Comparison of ENCODE assay signal across 1 cellular context in the genomic region with DNA sequence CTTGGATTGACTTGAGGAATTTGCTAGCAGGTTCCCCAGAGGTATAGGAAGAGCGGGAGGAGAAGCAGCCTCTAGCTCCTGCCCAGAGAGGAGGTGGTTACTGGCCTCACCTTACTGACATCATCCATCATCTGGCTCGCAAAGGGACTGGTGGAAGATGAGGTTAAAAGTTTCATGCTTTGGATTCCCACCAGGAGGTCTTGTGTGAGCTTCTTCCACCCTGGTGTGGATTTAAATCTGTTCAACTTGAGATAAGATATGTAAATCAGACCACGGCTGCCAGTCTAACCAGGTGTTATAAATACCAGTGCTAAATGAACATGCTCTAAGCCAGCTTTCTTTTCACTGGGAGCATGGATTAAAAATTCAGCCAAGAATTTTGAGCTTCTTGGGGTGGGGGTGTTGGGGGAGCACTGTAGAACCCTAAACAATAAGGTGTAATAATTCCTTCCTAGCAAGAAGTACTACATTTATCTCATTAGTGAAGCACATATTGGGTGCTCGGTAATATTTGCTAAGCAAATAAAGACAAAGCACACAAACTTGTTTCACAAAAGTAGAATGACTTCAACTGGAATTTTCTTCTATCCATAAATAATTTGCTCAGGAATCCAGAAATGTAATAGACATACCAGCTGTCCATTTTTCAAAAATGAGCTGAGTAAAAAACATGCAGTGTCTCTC.
TF ChIP-seq lines count a peak whose summit lies in the region.

No MANE protein-coding gene starts in this region.

TF ChIP-seq in WTC11, 78 proteins besides CTCF, POLR2A, EP300 and RAD21 (continued from another document):
- TF ChIP-seq, protein P1, sequence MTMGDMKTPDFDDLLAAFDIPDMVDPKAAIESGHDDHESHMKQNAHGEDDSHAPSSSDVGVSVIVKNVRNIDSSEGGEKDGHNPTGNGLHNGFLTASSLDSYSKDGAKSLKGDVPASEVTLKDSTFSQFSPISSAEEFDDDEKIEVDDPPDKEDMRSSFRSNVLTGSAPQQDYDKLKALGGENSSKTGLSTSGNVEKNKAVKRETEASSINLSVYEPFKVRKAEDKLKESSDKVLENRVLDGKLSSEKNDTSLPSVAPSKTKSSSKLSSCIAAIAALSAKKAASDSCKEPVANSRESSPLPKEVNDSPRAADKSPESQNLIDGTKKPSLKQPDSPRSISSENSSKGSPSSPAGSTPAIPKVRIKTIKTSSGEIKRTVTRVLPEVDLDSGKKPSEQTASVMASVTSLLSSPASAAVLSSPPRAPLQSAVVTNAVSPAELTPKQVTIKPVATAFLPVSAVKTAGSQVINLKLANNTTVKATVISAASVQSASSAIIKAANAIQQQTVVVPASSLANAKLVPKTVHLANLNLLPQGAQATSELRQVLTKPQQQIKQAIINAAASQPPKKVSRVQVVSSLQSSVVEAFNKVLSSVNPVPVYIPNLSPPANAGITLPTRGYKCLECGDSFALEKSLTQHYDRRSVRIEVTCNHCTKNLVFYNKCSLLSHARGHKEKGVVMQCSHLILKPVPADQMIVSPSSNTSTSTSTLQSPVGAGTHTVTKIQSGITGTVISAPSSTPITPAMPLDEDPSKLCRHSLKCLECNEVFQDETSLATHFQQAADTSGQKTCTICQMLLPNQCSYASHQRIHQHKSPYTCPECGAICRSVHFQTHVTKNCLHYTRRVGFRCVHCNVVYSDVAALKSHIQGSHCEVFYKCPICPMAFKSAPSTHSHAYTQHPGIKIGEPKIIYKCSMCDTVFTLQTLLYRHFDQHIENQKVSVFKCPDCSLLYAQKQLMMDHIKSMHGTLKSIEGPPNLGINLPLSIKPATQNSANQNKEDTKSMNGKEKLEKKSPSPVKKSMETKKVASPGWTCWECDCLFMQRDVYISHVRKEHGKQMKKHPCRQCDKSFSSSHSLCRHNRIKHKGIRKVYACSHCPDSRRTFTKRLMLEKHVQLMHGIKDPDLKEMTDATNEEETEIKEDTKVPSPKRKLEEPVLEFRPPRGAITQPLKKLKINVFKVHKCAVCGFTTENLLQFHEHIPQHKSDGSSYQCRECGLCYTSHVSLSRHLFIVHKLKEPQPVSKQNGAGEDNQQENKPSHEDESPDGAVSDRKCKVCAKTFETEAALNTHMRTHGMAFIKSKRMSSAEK (CRISPR knock-in tag; IDR thresholded peaks at IDR 0.05; ENCODE audit: borderline replicate concordance) = no peak
- TF ChIP-seq, protein P2, sequence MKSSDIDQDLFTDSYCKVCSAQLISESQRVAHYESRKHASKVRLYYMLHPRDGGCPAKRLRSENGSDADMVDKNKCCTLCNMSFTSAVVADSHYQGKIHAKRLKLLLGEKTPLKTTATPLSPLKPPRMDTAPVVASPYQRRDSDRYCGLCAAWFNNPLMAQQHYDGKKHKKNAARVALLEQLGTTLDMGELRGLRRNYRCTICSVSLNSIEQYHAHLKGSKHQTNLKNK (CRISPR knock-in tag; IDR thresholded peaks at IDR 0.05) = no peak
- TF ChIP-seq TEAD4 (CRISPR knock-in tag; IDR thresholded peaks at IDR 0.05) (no peak), ZNF263 (CRISPR knock-in tag; IDR thresholded peaks at IDR 0.05; ENCODE audit: low read depth) (no peak), ELF4 (CRISPR knock-in tag; IDR thresholded peaks at IDR 0.05; ENCODE audit: low read depth) (no peak), GTF2I (CRISPR knock-in tag; conservative IDR thresholded peaks at IDR 0.05) (no peak), NFE2L1 (CRISPR knock-in tag; IDR thresholded peaks at IDR 0.05) (no peak), ZNF423 (CRISPR knock-in tag; IDR thresholded peaks at IDR 0.05) (no peak), ZNF396 (CRISPR knock-in tag; IDR thresholded peaks at IDR 0.05; ENCODE audit: borderline replicate concordance) (no peak), NR1H2 (CRISPR knock-in tag; IDR thresholded peaks at IDR 0.05) (no peak), GRHL2 (CRISPR knock-in tag; IDR thresholded peaks at IDR 0.05; ENCODE audit: insufficient replicate concordance, severe bottlenecking) (no peak)
- TF ChIP-seq, protein P3, sequence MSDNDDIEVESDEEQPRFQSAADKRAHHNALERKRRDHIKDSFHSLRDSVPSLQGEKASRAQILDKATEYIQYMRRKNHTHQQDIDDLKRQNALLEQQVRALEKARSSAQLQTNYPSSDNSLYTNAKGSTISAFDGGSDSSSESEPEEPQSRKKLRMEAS (CRISPR knock-in tag; IDR thresholded peaks at IDR 0.05) = no peak
- TF ChIP-seq, protein P4, sequence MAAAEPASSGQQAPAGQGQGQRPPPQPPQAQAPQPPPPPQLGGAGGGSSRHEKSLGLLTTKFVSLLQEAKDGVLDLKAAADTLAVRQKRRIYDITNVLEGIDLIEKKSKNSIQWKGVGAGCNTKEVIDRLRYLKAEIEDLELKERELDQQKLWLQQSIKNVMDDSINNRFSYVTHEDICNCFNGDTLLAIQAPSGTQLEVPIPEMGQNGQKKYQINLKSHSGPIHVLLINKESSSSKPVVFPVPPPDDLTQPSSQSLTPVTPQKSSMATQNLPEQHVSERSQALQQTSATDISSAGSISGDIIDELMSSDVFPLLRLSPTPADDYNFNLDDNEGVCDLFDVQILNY (CRISPR knock-in tag; IDR thresholded peaks at IDR 0.05) = no peak
- TF ChIP-seq, protein P5, sequence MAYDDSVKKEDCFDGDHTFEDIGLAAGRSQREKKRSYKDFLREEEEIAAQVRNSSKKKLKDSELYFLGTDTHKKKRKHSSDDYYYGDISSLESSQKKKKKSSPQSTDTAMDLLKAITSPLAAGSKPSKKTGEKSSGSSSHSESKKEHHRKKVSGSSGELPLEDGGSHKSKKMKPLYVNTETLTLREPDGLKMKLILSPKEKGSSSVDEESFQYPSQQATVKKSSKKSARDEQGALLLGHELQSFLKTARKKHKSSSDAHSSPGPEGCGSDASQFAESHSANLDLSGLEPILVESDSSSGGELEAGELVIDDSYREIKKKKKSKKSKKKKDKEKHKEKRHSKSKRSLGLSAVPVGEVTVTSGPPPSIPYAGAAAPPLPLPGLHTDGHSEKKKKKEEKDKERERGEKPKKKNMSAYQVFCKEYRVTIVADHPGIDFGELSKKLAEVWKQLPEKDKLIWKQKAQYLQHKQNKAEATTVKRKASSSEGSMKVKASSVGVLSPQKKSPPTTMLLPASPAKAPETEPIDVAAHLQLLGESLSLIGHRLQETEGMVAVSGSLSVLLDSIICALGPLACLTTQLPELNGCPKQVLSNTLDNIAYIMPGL (CRISPR knock-in tag; IDR thresholded peaks at IDR 0.05) = no peak
- TF ChIP-seq, protein P6, sequence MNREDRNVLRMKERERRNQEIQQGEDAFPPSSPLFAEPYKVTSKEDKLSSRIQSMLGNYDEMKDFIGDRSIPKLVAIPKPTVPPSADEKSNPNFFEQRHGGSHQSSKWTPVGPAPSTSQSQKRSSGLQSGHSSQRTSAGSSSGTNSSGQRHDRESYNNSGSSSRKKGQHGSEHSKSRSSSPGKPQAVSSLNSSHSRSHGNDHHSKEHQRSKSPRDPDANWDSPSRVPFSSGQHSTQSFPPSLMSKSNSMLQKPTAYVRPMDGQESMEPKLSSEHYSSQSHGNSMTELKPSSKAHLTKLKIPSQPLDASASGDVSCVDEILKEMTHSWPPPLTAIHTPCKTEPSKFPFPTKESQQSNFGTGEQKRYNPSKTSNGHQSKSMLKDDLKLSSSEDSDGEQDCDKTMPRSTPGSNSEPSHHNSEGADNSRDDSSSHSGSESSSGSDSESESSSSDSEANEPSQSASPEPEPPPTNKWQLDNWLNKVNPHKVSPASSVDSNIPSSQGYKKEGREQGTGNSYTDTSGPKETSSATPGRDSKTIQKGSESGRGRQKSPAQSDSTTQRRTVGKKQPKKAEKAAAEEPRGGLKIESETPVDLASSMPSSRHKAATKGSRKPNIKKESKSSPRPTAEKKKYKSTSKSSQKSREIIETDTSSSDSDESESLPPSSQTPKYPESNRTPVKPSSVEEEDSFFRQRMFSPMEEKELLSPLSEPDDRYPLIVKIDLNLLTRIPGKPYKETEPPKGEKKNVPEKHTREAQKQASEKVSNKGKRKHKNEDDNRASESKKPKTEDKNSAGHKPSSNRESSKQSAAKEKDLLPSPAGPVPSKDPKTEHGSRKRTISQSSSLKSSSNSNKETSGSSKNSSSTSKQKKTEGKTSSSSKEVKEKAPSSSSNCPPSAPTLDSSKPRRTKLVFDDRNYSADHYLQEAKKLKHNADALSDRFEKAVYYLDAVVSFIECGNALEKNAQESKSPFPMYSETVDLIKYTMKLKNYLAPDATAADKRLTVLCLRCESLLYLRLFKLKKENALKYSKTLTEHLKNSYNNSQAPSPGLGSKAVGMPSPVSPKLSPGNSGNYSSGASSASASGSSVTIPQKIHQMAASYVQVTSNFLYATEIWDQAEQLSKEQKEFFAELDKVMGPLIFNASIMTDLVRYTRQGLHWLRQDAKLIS (CRISPR knock-in tag; IDR thresholded peaks at IDR 0.05; ENCODE audit: borderline replicate concordance) = no peak
